ENCODE assay signal across 23 cellular contexts in genomic region chr1:160366731-160367515, GRCh38. TPM values are rescaled to one million over a fixed set of nuclear protein-coding genes. Genes with fewer than 3 reads are reported as not detected.
DNase-seq lines count a peak whose midpoint lies in the region; ATAC-seq, FAIRE-seq and TF ChIP-seq lines count a peak whose summit lies in the region.
"Had no signal": no experiment of that assay in that cellular context is flagged by ENCODE, and none has a peak within 500 bp of the region (broad histone marks: within the 10 kb centered on the region; RNA-seq: fewer than 3 reads in every experiment).

Gene NHLH1 (plus strand): TSS chr1:160367071. CDS start chr1:160370732, 3,661 bp downstream.

- no peak within 1 kb of the TSS for H3K4ac ChIP-seq in neuronal stem cell (ENCODE audit: low read length)

- H3K18ac ChIP-seq in neuronal stem cell (ENCODE audit: low read length), result peak within 1 kb of the TSS; percentile 85

- no peaks in the 10 kb centered on the region for H3K79me1 ChIP-seq in neuronal stem cell (ENCODE audit: low read depth, low read length)

- TF ChIP-seq CTCF in GM12878 (IDR thresholded peaks at IDR 0.05 in 2 of 3, conservative IDR thresholded peaks at IDR 0.05 in 1 of 3; ENCODE audit: control insufficient read depth in 2 of 3, extremely low read depth in 1 of 3, insufficient read depth in 1 of 3, low read depth in 3 of 3, low read length in 3 of 3), result no peak

- RAD21 ChIA-PET in GM12878 (lab: Charles Lee; ENCODE audit: unreplicated experiment), result interaction anchor here (1.9 kb wide), 1 partner anchor 9 kb away, joined by 7 read pairs; no protein-coding TSS in a partner anchor

- H3K27me3 ChIP-seq in GM12878 (replicated peaks in 1 of 2; ENCODE audit: control insufficient read depth in 2 of 2, insufficient read depth in 2 of 2, low read length in 1 of 2) (no peaks in the 10 kb centered on the region), neuronal stem cell (ENCODE audit: control insufficient read depth in 3 of 3, insufficient read depth in 3 of 3, low read depth in 1 of 3, low read length in 3 of 3) (no peaks in the 10 kb centered on the region)

- no peaks in the 10 kb centered on the region for H3K9me3 ChIP-seq in GM12878 (replicated peaks; ENCODE audit: control insufficient read depth, insufficient read depth, low read length)
- no peaks in the 10 kb centered on the region for H3K9me3 ChIP-seq in neuronal stem cell (replicated peaks in 1 of 2; ENCODE audit: control insufficient read depth in 2 of 2, insufficient read depth in 1 of 2, low read depth in 1 of 2, low read length in 2 of 2)
- H3K9me3 ChIP-seq: sigmoid colon, tibial artery had no signal

- TF ChIP-seq EP300 in GM12878 (IDR thresholded peaks at IDR 0.05; ENCODE audit: borderline replicate concordance in 1 of 2, control insufficient read depth in 1 of 2, low read depth in 2 of 2, low read length in 2 of 2), result no peak

- DNase-seq in NCI-H1436 (lab: John Stamatoyannopoulos, UW) (peak; percentile 45), NCI-H1436 treated with DMSO at 0.1 percent for 48 hours (lab: John Stamatoyannopoulos, UW) (no peak), NCI-H2171 treated with DMSO at 0.1 percent for 48 hours (lab: John Stamatoyannopoulos, UW) (peak; percentile 93), GM12878 (ENCODE audit: low read depth, low spot score) (no peak), neuronal stem cell (ENCODE audit: low spot score) (no peak), frontal cortex (ENCODE audit: low spot score in 2 of 2) (no peak), COR-L47 (lab: John Stamatoyannopoulos, UW) (no peak)
- DNase-seq: activated CD4-positive, alpha-beta memory T cell treated with anti-CD3 and anti-CD28 coated beads, Interleukin-2, amount 10 ng/mL, durations not matched to agents 7 days and 5 days; activated effector memory CD4-positive, alpha-beta T cell treated with anti-CD3 and anti-CD28 coated beads, Interleukin-2, amount 50 U/mL, for 16 hours; IMR-90; NCI-H1048; NCI-H226; nucleus accumbens; PC-3; sigmoid colon; stimulated activated CD4-positive, alpha-beta T cell treated with anti-CD3 and anti-CD28 coated beads, Interleukin-2, amount 100 ng/mL, for 48 hours; tibial artery had no signal

- H3K9ac ChIP-seq in GM12878 (ENCODE audit: control insufficient read depth, insufficient read depth, low read length) (no peak within 1 kb of the TSS), neuronal stem cell (ENCODE audit: low read depth, low read length, poor library complexity) (peak within 1 kb of the TSS; percentile 60)

- H2BK120ac ChIP-seq in neuronal stem cell (ENCODE audit: low read depth, low read length), result no peak within 1 kb of the TSS

- POLR2A ChIA-PET in GM12878 (lab: Charles Lee), result no interaction called here

- H3K14ac ChIP-seq in neuronal stem cell (ENCODE audit: low read length), result peak within 1 kb of the TSS; percentile 82

- H3K36me3 ChIP-seq in GM12878 (ENCODE audit: control insufficient read depth in 2 of 2, insufficient read depth in 2 of 2, low read length in 1 of 2) (no peaks in the 10 kb centered on the region), neuronal stem cell (replicated peaks in 1 of 2; ENCODE audit: control insufficient read depth in 2 of 2, insufficient read depth in 2 of 2, low read length in 2 of 2) (peaks cover 0 to 1% of the 10 kb centered on the region in 2 donors)
- H3K36me3 ChIP-seq: sigmoid colon, tibial artery had no signal

- in situ Hi-C loops in GM12878 (cut with MboI), result no loop called here

- intact Hi-C loops in GM12878 (cut with micrococcal nuclease; ENCODE audit: unreplicated experiment), result no loop called here

- no TSS peak for BruUV-seq in GM12878 (replicated peaks; lab: Mats Ljungman, UMichigan)

- no peak within 1 kb of the TSS for H3K4me3 ChIP-seq in GM12878
- no peak within 1 kb of the TSS for H3K4me3 ChIP-seq in neuronal stem cell (ENCODE audit: low read length in 2 of 2)
- H3K4me3 ChIP-seq: coronary artery, sigmoid colon, tibial artery had no signal

- H4K20me1 ChIP-seq in GM12878 (ENCODE audit: control insufficient read depth, insufficient read depth), result no peaks in the 10 kb centered on the region

- H3K79me2 ChIP-seq in GM12878 (ENCODE audit: control insufficient read depth, insufficient read depth, low read length), result no peaks in the 10 kb centered on the region

- no peak within 1 kb of the TSS for H4K91ac ChIP-seq in neuronal stem cell (ENCODE audit: low read depth, low read length, poor library complexity)

- no peak within 1 kb of the TSS for H2BK5ac ChIP-seq in neuronal stem cell (ENCODE audit: low read length)

- H3K4me2 ChIP-seq in GM12878 (ENCODE audit: control insufficient read depth, insufficient read depth), result no peak within 1 kb of the TSS
- H3K4me2 ChIP-seq in neuronal stem cell (ENCODE audit: insufficient read depth, low read length, poor library complexity, severe bottlenecking), result no peak within 1 kb of the TSS

- H3K4me1 ChIP-seq in GM12878 (ENCODE audit: control insufficient read depth, insufficient read depth, low read length) (no peaks in the 10 kb centered on the region), neuronal stem cell (ENCODE audit: control insufficient read depth in 2 of 2, insufficient read depth in 1 of 2, low read depth in 1 of 2, low read length in 2 of 2) (peaks cover 15 to 17% of the 10 kb centered on the region in 2 donors)
- H3K4me1 ChIP-seq: sigmoid colon, tibial artery had no signal

- CTCF ChIA-PET in GM12878 (lab: Yijun Ruan, JAX), result interaction anchor here (0.7 to 5.5 kb wide), 2 partner anchors 9 to 263 kb away, joined by 3 to 45 read pairs; no protein-coding TSS in a partner anchor

- H4K8ac ChIP-seq in neuronal stem cell (ENCODE audit: low read depth, low read length), result no peak within 1 kb of the TSS

- TF ChIP-seq POLR2A in GM12878 (IDR thresholded peaks at IDR 0.05; ENCODE audit: low read depth, low read length), result no peak

- H3K27ac ChIP-seq in GM12878 (ENCODE audit: control insufficient read depth, insufficient read depth) (no peak within 1 kb of the TSS), neuronal stem cell (replicated peaks; ENCODE audit: low read length) (no peak within 1 kb of the TSS)
- H3K27ac ChIP-seq: 22Rv1, C4-2B, coronary artery, sigmoid colon, tibial artery had no signal

- H2AK5ac ChIP-seq in neuronal stem cell (ENCODE audit: low read depth, low read length), result peak within 1 kb of the TSS; percentile 97

- no peak within 1 kb of the TSS for H2BK12ac ChIP-seq in neuronal stem cell (ENCODE audit: low read length)

- H2BK15ac ChIP-seq in neuronal stem cell (ENCODE audit: low read length), result peak within 1 kb of the TSS; percentile 58

- ATAC-seq in GM12878, result peak; percentile 60
- no peak for ATAC-seq in activated CD4-positive, CD25-positive, alpha-beta regulatory T cell treated with anti-CD3 and anti-CD28 coated beads, Interleukin-2, amount 50 U/mL, for 24 hours
- ATAC-seq: PC-3 had no signal

- 64% methylated on average over 6 of the region's 15 CpGs for WGBS in GM12878 (ENCODE audit: insufficient coverage, insufficient replicate concordance, low lambda C conversion rate, missing lambda C conversion rate)
- no CpG with 5 or more reads among the region's 15 CpGs for WGBS in neuronal stem cell (ENCODE audit: extremely low coverage in 2 of 2, insufficient read length in 2 of 2, insufficient replicate concordance in 1 of 2), 2 donors

- no peak within 1 kb of the TSS for H2AFZ ChIP-seq in GM12878 (ENCODE audit: control insufficient read depth, low read depth, low read length)
- H2AFZ ChIP-seq in neuronal stem cell (ENCODE audit: low read length), result no peak within 1 kb of the TSS

- H3K23ac ChIP-seq in neuronal stem cell (ENCODE audit: low read depth, low read length, poor library complexity), result peak within 1 kb of the TSS; percentile 65

- SMC1A ChIA-PET in GM12878 (lab: Charles Lee; ENCODE audit: uncharacterized antibody, unreplicated experiment), result no interaction called here

- TF ChIP-seq RAD21 in GM12878 (IDR thresholded peaks at IDR 0.05; ENCODE audit: insufficient read depth, low read depth, low read length), result no peak

- no peak for FAIRE-seq in GM12878 (lab: Jason Lieb, UNC)
- no peak for FAIRE-seq in frontal cortex (lab: Jason Lieb, UNC)

TF ChIP-seq in GM12878, 131 proteins besides CTCF, POLR2A, EP300 and RAD21 (continues in another document):
- TF ChIP-seq POLR2AphosphoS2 (IDR thresholded peaks at IDR 0.05; ENCODE audit: low read depth, low read length) (no peak), NBN (IDR thresholded peaks at IDR 0.05) (no peak), TCF3 (IDR thresholded peaks at IDR 0.05; ENCODE audit: borderline replicate concordance, insufficient read depth, low read depth, low read length) (no peak), CHD4 (IDR thresholded peaks at IDR 0.05) (no peak)

RNA-seq across cellular contexts. Expression of gene NHLH1, which starts in this region (rescaled TPM):
- 0.19 TPM in 1 of 2 replicates, not detected in the other for total RNA-seq in GM12878 (2013; cell fraction: nucleolus; rRNA removed)
- total RNA-seq in GM12878 (2014; rRNA removed), result 0.11 TPM in 1 of 2 replicates, not detected in the other
- 0.40 and 0.46 TPM in 2 replicates for total RNA-seq in GM12878 (2014; rRNA removed; fragmentation: Illumina TruSeq; extraction: Trizol)
- 0.80 and 0.85 TPM in 2 replicates for total RNA-seq in GM12878 (2021)
- 0.75 TPM for polyA plus RNA-seq in GM12878 (2011; ENCODE audit: low read depth)
- polyA plus RNA-seq in GM12878 (2011; rRNA removed), result 0.12 and 0.22 TPM in 2 replicates
- polyA plus RNA-seq in GM12878 (2011; cell fraction: cytosol; rRNA removed), result 0.20 and 0.22 TPM in 2 replicates
- 0.80 and 1.2 TPM in 2 replicates for polyA plus RNA-seq in GM12878 (2011; cell fraction: nucleus; rRNA removed)
- polyA plus RNA-seq in GM12878 (2012), result 1.3 TPM in 2 replicates
- polyA plus RNA-seq in GM12878 (2014; fragmentation: Illumina TruSeq; extraction: Trizol), result 0.76 and 0.98 TPM in 2 replicates
- under 1 TPM; 0.27 to 0.43 TPM for polyA plus RNA-seq in GM12878 (2014; fragmentation: Nextera tagmentation; extraction: Ambion mirVana)
- 0.76 and 1.2 TPM in 2 replicates for polyA plus RNA-seq in GM12878 (2014; rRNA removed)
- under 1 TPM; 0.23 to 0.56 TPM for polyA plus RNA-seq in GM12878 (2016; fragmentation: Nextera tagmentation; extraction: Ambion mirVana)
- 0.15 TPM in 1 of 2 replicates, not detected in the other for polyA minus RNA-seq in GM12878 (2011; rRNA and poly(A)+ RNA removed)
- polyA minus RNA-seq in GM12878 (2011; cell fraction: cytosol; rRNA and poly(A)+ RNA removed), result not detected in 2 replicates
- 0.24 and 0.67 TPM in 2 replicates for polyA minus RNA-seq in GM12878 (2011; cell fraction: nucleus; rRNA and poly(A)+ RNA removed)
- polyA plus RNA-seq in neuronal stem cell (2013, experiment 1 of 2), result 1.0 TPM
- 1.3 TPM for polyA plus RNA-seq in neuronal stem cell (2013, experiment 2 of 2)
- 0.41 TPM for total RNA-seq in frontal cortex
- total RNA-seq: epithelial cell of proximal tubule, glomerular endothelial cell, IMR-90, PC-3 had no signal

Comparison
In these comparisons a context has a peak if more than half of its experiments do, and no peak if none do; other contexts are left out.
1. DNase-seq: peak in NCI-H1436 (single experiment) and NCI-H2171 treated with DMSO at 0.1 percent for 48 hours (single experiment); none in NCI-H1436 treated with DMSO at 0.1 percent for 48 hours (single experiment), GM12878 (single experiment), neuronal stem cell (single experiment), frontal cortex (0 of 2) and COR-L47 (single experiment).